ENCODE assay signal across 9 cellular contexts in genomic region chr6:70669133-70669532, GRCh38. TPM values are rescaled to one million over a fixed set of nuclear protein-coding genes. Genes with fewer than 3 reads are reported as not detected.
DNase-seq lines count a peak whose midpoint lies in the region; ATAC-seq and TF ChIP-seq lines count a peak whose summit lies in the region.
"Had no signal": no experiment of that assay in that cellular context is flagged by ENCODE, and none has a peak within 500 bp of the region (broad histone marks: within the 10 kb centered on the region; RNA-seq: fewer than 3 reads in every experiment).

No MANE protein-coding gene starts in this region.

- no peaks in the 10 kb centered on the region for H3K36me3 Mint-ChIP-seq in natural killer cell treated with Interleukin-12 subunit alpha and Interleukin-12 subunit beta and Interleukin-15 and Interleukin-18, amount 100 ng/mL, for 72 hours

- peak overlapping the region; percentile 95 for H3K4me3 Mint-ChIP-seq in natural killer cell treated with Interleukin-12 subunit alpha and Interleukin-12 subunit beta and Interleukin-15 and Interleukin-18, amount 100 ng/mL, for 72 hours

- DNase-seq in Caki2 (ENCODE audit: low read depth) (peak; percentile 22), LoVo (ENCODE audit: low spot score) (peak; percentile 39), choroid plexus epithelial cell (ENCODE audit: low read depth) (peak; percentile 24), nucleus accumbens (lab: John Stamatoyannopoulos, UW) (no peak), GF-D8 (lab: John Stamatoyannopoulos, UW) (no peak)
- DNase-seq in natural killer cell treated with Interleukin-12 subunit alpha and Interleukin-12 subunit beta and Interleukin-15 and Interleukin-18, amount 100 ng/mL, for 72 hours (ENCODE audit: low spot score): no peak
- DNase-seq: stimulated activated CD4-positive, alpha-beta T cell treated with anti-CD3 and anti-CD28 coated beads, Interleukin-2, amount 100 ng/mL, for 48 hours had no signal

- ATAC-seq in natural killer cell treated with Interleukin-12 subunit alpha and Interleukin-12 subunit beta and Interleukin-15 and Interleukin-18, amount 100 ng/mL, for 72 hours: no peak
- no peak for ATAC-seq in GM21528 (IDR thresholded peaks at IDR 0.05; ENCODE audit: low FRiP score, unreplicated experiment)
- ATAC-seq in HG03442 (IDR thresholded peaks at IDR 0.05; ENCODE audit: unreplicated experiment): no peak

- H3K9me3 Mint-ChIP-seq in natural killer cell treated with Interleukin-12 subunit alpha and Interleukin-12 subunit beta and Interleukin-15 and Interleukin-18, amount 100 ng/mL, for 72 hours: no peaks in the 10 kb centered on the region

- peaks cover 0 to 9% of the 10 kb centered on the region in 2 donors for H3K27me3 Mint-ChIP-seq in natural killer cell treated with Interleukin-12 subunit alpha and Interleukin-12 subunit beta and Interleukin-15 and Interleukin-18, amount 100 ng/mL, for 72 hours

- peak overlapping the region; percentile 46 to 92 for H3K27ac Mint-ChIP-seq in natural killer cell treated with Interleukin-12 subunit alpha and Interleukin-12 subunit beta and Interleukin-15 and Interleukin-18, amount 100 ng/mL, for 72 hours

- TF ChIP-seq CTCF in choroid plexus epithelial cell (conservative IDR thresholded peaks at IDR 0.05; ENCODE audit: low read depth, low read length): no peak

- in situ Hi-C loops in Caki2 (cut with HindIII; ENCODE audit: low pct_unique_long_range_greater_than_20kb, low sequenced_read_pairs): no loop called here

- peaks cover 56 to 65% of the 10 kb centered on the region in 2 donors for H3K4me1 Mint-ChIP-seq in natural killer cell treated with Interleukin-12 subunit alpha and Interleukin-12 subunit beta and Interleukin-15 and Interleukin-18, amount 100 ng/mL, for 72 hours (ENCODE audit: low read depth in 2 of 2)

- no peak overlapping the region for H3K4me3 ChIP-seq in choroid plexus epithelial cell (ENCODE audit: low read depth, low read length)

RNA-seq across cellular contexts. Expression of gene SMAP1, which starts 1.4 kb away (rescaled TPM):
- 9.9 and 14.6 TPM in 2 replicates for total RNA-seq in Caki2 (2014; rRNA removed; shearing (Covaris generic); ENCODE audit: low replicate concordance)
- 10 to 100 TPM; 22.1 to 30.6 TPM for total RNA-seq in natural killer cell treated with Interleukin-12 subunit alpha and Interleukin-12 subunit beta and Interleukin-15 and Interleukin-18, amount 100 ng/mL, for 72 hours

Comparison
In these comparisons a context has a peak if more than half of its experiments do, and no peak if none do; other contexts are left out.
1. DNase-seq: peak in Caki2 (single experiment), LoVo (single experiment) and choroid plexus epithelial cell (single experiment); none in natural killer cell treated with Interleukin-12 subunit alpha and Interleukin-12 subunit beta and Interleukin-15 and Interleukin-18, amount 100 ng/mL, for 72 hours (single experiment), nucleus accumbens (0 of 56) and GF-D8 (single experiment).